In genomic region chr3:48047841-48048456, GRCh38 we compare ENCODE assay signal across 1 cellular context.
TF ChIP-seq lines count a peak whose summit lies in the region.

No MANE protein-coding gene starts in this region.

TF ChIP-seq in HepG2, 621 proteins besides CTCF, POLR2A, EP300 and RAD21 (continued from another document):
- TF ChIP-seq, protein P1, sequence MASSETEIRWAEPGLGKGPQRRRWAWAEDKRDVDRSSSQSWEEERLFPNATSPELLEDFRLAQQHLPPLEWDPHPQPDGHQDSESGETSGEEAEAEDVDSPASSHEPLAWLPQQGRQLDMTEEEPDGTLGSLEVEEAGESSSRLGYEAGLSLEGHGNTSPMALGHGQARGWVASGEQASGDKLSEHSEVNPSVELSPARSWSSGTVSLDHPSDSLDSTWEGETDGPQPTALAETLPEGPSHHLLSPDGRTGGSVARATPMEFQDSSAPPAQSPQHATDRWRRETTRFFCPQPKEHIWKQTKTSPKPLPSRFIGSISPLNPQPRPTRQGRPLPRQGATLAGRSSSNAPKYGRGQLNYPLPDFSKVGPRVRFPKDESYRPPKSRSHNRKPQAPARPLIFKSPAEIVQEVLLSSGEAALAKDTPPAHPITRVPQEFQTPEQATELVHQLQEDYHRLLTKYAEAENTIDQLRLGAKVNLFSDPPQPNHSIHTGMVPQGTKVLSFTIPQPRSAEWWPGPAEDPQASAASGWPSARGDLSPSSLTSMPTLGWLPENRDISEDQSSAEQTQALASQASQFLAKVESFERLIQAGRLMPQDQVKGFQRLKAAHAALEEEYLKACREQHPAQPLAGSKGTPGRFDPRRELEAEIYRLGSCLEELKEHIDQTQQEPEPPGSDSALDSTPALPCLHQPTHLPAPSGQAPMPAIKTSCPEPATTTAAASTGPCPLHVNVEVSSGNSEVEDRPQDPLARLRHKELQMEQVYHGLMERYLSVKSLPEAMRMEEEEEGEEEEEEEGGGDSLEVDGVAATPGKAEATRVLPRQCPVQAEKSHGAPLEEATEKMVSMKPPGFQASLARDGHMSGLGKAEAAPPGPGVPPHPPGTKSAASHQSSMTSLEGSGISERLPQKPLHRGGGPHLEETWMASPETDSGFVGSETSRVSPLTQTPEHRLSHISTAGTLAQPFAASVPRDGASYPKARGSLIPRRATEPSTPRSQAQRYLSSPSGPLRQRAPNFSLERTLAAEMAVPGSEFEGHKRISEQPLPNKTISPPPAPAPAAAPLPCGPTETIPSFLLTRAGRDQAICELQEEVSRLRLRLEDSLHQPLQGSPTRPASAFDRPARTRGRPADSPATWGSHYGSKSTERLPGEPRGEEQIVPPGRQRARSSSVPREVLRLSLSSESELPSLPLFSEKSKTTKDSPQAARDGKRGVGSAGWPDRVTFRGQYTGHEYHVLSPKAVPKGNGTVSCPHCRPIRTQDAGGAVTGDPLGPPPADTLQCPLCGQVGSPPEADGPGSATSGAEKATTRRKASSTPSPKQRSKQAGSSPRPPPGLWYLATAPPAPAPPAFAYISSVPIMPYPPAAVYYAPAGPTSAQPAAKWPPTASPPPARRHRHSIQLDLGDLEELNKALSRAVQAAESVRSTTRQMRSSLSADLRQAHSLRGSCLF (CRISPR knock-in tag; IDR thresholded peaks at IDR 0.05; ENCODE audit: borderline replicate concordance) = no peak
- peak; percentile 70; the same call in 1 of the 2 replicates for TF ChIP-seq SIX4 (CRISPR knock-in tag; IDR thresholded peaks at IDR 0.05)
- no peak for TF ChIP-seq CREB1 (IDR thresholded peaks at IDR 0.05)
- TF ChIP-seq CREB1 (CRISPR knock-in tag; IDR thresholded peaks at IDR 0.05) = no peak
- TF ChIP-seq ZNF260 (CRISPR knock-in tag; IDR thresholded peaks at IDR 0.05; ENCODE audit: borderline replicate concordance, low read depth) = no peak
- TF ChIP-seq, protein P2, sequence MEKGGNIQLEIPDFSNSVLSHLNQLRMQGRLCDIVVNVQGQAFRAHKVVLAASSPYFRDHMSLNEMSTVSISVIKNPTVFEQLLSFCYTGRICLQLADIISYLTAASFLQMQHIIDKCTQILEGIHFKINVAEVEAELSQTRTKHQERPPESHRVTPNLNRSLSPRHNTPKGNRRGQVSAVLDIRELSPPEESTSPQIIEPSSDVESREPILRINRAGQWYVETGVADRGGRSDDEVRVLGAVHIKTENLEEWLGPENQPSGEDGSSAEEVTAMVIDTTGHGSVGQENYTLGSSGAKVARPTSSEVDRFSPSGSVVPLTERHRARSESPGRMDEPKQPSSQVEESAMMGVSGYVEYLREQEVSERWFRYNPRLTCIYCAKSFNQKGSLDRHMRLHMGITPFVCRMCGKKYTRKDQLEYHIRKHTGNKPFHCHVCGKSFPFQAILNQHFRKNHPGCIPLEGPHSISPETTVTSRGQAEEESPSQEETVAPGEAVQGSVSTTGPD (CRISPR knock-in tag; IDR thresholded peaks at IDR 0.05) = no peak
- no peak for TF ChIP-seq KDM3A (CRISPR knock-in tag; IDR thresholded peaks at IDR 0.05; ENCODE audit: low read depth)
- TF ChIP-seq HNF4A (CRISPR knock-in tag; IDR thresholded peaks at IDR 0.05) = 0 out of 2 replicates have a peak, but pooled peaks have one; percentile 40
- TF ChIP-seq, protein P3, sequence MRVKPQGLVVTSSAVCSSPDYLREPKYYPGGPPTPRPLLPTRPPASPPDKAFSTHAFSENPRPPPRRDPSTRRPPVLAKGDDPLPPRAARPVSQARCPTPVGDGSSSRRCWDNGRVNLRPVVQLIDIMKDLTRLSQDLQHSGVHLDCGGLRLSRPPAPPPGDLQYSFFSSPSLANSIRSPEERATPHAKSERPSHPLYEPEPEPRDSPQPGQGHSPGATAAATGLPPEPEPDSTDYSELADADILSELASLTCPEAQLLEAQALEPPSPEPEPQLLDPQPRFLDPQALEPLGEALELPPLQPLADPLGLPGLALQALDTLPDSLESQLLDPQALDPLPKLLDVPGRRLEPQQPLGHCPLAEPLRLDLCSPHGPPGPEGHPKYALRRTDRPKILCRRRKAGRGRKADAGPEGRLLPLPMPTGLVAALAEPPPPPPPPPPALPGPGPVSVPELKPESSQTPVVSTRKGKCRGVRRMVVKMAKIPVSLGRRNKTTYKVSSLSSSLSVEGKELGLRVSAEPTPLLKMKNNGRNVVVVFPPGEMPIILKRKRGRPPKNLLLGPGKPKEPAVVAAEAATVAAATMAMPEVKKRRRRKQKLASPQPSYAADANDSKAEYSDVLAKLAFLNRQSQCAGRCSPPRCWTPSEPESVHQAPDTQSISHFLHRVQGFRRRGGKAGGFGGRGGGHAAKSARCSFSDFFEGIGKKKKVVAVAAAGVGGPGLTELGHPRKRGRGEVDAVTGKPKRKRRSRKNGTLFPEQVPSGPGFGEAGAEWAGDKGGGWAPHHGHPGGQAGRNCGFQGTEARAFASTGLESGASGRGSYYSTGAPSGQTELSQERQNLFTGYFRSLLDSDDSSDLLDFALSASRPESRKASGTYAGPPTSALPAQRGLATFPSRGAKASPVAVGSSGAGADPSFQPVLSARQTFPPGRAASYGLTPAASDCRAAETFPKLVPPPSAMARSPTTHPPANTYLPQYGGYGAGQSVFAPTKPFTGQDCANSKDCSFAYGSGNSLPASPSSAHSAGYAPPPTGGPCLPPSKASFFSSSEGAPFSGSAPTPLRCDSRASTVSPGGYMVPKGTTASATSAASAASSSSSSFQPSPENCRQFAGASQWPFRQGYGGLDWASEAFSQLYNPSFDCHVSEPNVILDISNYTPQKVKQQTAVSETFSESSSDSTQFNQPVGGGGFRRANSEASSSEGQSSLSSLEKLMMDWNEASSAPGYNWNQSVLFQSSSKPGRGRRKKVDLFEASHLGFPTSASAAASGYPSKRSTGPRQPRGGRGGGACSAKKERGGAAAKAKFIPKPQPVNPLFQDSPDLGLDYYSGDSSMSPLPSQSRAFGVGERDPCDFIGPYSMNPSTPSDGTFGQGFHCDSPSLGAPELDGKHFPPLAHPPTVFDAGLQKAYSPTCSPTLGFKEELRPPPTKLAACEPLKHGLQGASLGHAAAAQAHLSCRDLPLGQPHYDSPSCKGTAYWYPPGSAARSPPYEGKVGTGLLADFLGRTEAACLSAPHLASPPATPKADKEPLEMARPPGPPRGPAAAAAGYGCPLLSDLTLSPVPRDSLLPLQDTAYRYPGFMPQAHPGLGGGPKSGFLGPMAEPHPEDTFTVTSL (CRISPR knock-in tag; IDR thresholded peaks at IDR 0.05; ENCODE audit: borderline replicate concordance) = no peak
- TF ChIP-seq PAWR (CRISPR knock-in tag; IDR thresholded peaks at IDR 0.05; ENCODE audit: borderline replicate concordance) = no peak
- no peak for TF ChIP-seq THRA (CRISPR knock-in tag; IDR thresholded peaks at IDR 0.05; ENCODE audit: borderline replicate concordance)
- TF ChIP-seq TBL1XR1 (IDR thresholded peaks at IDR 0.05; ENCODE audit: borderline replicate concordance, low read length, partially characterized antibody) = no peak
- TF ChIP-seq ZNF615 (CRISPR knock-in tag; IDR thresholded peaks at IDR 0.05; ENCODE audit: borderline replicate concordance) = no peak
- TF ChIP-seq, protein P4, sequence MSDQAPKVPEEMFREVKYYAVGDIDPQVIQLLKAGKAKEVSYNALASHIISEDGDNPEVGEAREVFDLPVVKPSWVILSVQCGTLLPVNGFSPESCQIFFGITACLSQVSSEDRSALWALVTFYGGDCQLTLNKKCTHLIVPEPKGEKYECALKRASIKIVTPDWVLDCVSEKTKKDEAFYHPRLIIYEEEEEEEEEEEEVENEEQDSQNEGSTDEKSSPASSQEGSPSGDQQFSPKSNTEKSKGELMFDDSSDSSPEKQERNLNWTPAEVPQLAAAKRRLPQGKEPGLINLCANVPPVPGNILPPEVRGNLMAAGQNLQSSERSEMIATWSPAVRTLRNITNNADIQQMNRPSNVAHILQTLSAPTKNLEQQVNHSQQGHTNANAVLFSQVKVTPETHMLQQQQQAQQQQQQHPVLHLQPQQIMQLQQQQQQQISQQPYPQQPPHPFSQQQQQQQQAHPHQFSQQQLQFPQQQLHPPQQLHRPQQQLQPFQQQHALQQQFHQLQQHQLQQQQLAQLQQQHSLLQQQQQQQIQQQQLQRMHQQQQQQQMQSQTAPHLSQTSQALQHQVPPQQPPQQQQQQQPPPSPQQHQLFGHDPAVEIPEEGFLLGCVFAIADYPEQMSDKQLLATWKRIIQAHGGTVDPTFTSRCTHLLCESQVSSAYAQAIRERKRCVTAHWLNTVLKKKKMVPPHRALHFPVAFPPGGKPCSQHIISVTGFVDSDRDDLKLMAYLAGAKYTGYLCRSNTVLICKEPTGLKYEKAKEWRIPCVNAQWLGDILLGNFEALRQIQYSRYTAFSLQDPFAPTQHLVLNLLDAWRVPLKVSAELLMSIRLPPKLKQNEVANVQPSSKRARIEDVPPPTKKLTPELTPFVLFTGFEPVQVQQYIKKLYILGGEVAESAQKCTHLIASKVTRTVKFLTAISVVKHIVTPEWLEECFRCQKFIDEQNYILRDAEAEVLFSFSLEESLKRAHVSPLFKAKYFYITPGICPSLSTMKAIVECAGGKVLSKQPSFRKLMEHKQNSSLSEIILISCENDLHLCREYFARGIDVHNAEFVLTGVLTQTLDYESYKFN (CRISPR knock-in tag; conservative IDR thresholded peaks at IDR 0.05) = no peak
- peak; percentile 73; the same call in 1 of the 2 replicates for TF ChIP-seq ZFP90 (CRISPR knock-in tag; IDR thresholded peaks at IDR 0.05; ENCODE audit: borderline replicate concordance)
- no peak for TF ChIP-seq ZNF276 (CRISPR knock-in tag; IDR thresholded peaks at IDR 0.05; ENCODE audit: low read depth)
- TF ChIP-seq ZNF704 (CRISPR knock-in tag; IDR thresholded peaks at IDR 0.05; ENCODE audit: borderline replicate concordance) = no peak
- TF ChIP-seq ZNF121 (CRISPR knock-in tag; IDR thresholded peaks at IDR 0.05) = peak; percentile 96
TF ChIP-seq in HepG2: peak in this region for 8.
